In the genomic region with DNA sequence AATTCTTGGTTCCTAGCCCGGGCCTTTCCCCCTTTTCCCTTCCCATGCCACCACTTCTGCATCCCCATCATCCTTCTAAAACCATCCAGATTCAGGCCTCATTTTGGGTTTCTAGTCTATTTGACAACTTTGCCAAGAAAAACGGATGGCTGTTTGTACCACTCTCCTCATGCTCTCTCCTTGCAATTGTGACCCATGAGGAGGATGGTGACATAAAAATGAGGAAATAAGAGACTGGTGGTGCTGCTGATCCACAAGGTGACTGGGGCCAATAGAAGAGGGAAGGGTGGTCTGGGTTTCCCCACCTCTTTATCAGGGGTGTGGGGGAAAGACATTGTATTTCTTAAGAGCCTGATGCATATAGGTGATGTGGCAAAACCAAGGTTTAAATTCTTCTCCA, we compare ENCODE assay signal across 32 cellular contexts. TPM values are rescaled to one million over a fixed set of nuclear protein-coding genes. Genes with fewer than 3 reads are reported as not detected.
DNase-seq lines count a peak whose midpoint lies in the region; ATAC-seq and TF ChIP-seq lines count a peak whose summit lies in the region.
"Had no signal": no experiment of that assay in that cellular context is flagged by ENCODE, and none has a peak within 500 bp of the region (broad histone marks: within the 10 kb centered on the region; RNA-seq: fewer than 3 reads in every experiment).

No MANE protein-coding gene starts in this region.

- TF ChIP-seq EP300 in sigmoid colon (IDR thresholded peaks at IDR 0.05) = no peak

- H3K27ac Mint-ChIP-seq in dendritic cell treated with granulocyte-macrophage colony-stimulating factor and Interleukin-4, amounts not matched to agents 40 ng/mL and 50 ng/mL, for 4 days = peak overlapping the region; percentile 97
- H3K27ac Mint-ChIP-seq: activated CD8-positive, alpha-beta T cell treated with anti-CD3 and anti-CD28 coated beads, Interleukin-2, amount 10 ng/mL, durations not matched to agents 7 days and 5 days; activated naive CD4-positive, alpha-beta T cell treated with anti-CD3 and anti-CD28 coated beads, Interleukin-2, amount 50 U/mL, for 24 hours; activated T-helper 2 cell treated with anti-CD3 and anti-CD28 coated beads, Interferon-gamma antibody, Interleukin-2, Interleukin-4, amounts not matched to agents 10 μg/mL and 5 μg/mL and 100 μg/mL, durations not matched to agents 14 hours and 24 hours and 36 hours; CD8-positive, alpha-beta memory T cell; H9; type B pancreatic cell had no signal

- H3K36me3 ChIP-seq in left ventricle myocardium inferior = no peaks in the 10 kb centered on the region
- no peaks in the 10 kb centered on the region for H3K36me3 ChIP-seq in sigmoid colon
- H3K36me3 ChIP-seq: MG63, ovary, Peyer's patch, stomach had no signal

- H3K27ac ChIP-seq in left ventricle myocardium inferior (replicated peaks) (peak overlapping the region; percentile 42), right cardiac atrium (ENCODE audit: low read length) (no peak overlapping the region), sigmoid colon (peak overlapping the region in 3 of 4 donors; percentile 14 to 55 (median 50))
- H3K27ac ChIP-seq: hepatocyte, KMS-11, ovary had no signal

- no peak for TF ChIP-seq POLR2A in sigmoid colon (IDR thresholded peaks at IDR 0.05)

- ATAC-seq in right cardiac atrium = no peak
- no peak for ATAC-seq in HG03457 (IDR thresholded peaks at IDR 0.05; ENCODE audit: unreplicated experiment)
- ATAC-seq in GM19467 (IDR thresholded peaks at IDR 0.05; ENCODE audit: unreplicated experiment) = no peak
- ATAC-seq in GM21825 (IDR thresholded peaks at IDR 0.05; ENCODE audit: unreplicated experiment) = no peak
- ATAC-seq: activated CD8-positive, alpha-beta T cell treated with anti-CD3 and anti-CD28 coated beads, Interleukin-2, amount 10 ng/mL, durations not matched to agents 7 days and 5 days had no signal

- H3K4me1 Mint-ChIP-seq in dendritic cell treated with granulocyte-macrophage colony-stimulating factor and Interleukin-4, amounts not matched to agents 40 ng/mL and 50 ng/mL, for 4 days (ENCODE audit: low read depth) = peaks cover 62% of the 10 kb centered on the region
- H3K4me1 Mint-ChIP-seq: activated naive CD4-positive, alpha-beta T cell treated with anti-CD3 and anti-CD28 coated beads, Interleukin-2, amount 50 U/mL, for 24 hours; CD8-positive, alpha-beta memory T cell had no signal

- H3K27me3 Mint-ChIP-seq in dendritic cell treated with granulocyte-macrophage colony-stimulating factor and Interleukin-4, amounts not matched to agents 40 ng/mL and 50 ng/mL, for 4 days = no peaks in the 10 kb centered on the region
- H3K27me3 Mint-ChIP-seq: type B pancreatic cell had no signal

- H3K27me3 ChIP-seq in left ventricle myocardium inferior (ENCODE audit: low read depth) (no peaks in the 10 kb centered on the region), right cardiac atrium (ENCODE audit: control insufficient read depth, insufficient read depth) (no peaks in the 10 kb centered on the region), sigmoid colon (no peaks in the 10 kb centered on the region)
- H3K27me3 ChIP-seq: hepatocyte, MG63, ovary, Peyer's patch, stomach had no signal

- peak overlapping the region; percentile 79 for H3K4me3 Mint-ChIP-seq in dendritic cell treated with granulocyte-macrophage colony-stimulating factor and Interleukin-4, amounts not matched to agents 40 ng/mL and 50 ng/mL, for 4 days
- H3K4me3 Mint-ChIP-seq: activated CD8-positive, alpha-beta T cell treated with anti-CD3 and anti-CD28 coated beads, Interleukin-2, amount 10 ng/mL, durations not matched to agents 7 days and 5 days; activated naive CD4-positive, alpha-beta T cell treated with anti-CD3 and anti-CD28 coated beads, Interleukin-2, amount 50 U/mL, for 24 hours; CD8-positive, alpha-beta memory T cell; H9; neural crest cell; type B pancreatic cell had no signal

- H3K9me3 ChIP-seq in left ventricle myocardium inferior (replicated peaks) = no peaks in the 10 kb centered on the region
- H3K9me3 ChIP-seq in right cardiac atrium (ENCODE audit: control insufficient read depth, low read length) = no peaks in the 10 kb centered on the region
- H3K9me3 ChIP-seq in sigmoid colon = no peaks in the 10 kb centered on the region
- H3K9me3 ChIP-seq: MG63, ovary, Peyer's patch, stomach had no signal

- H3K4me1 ChIP-seq in left ventricle myocardium inferior (no peaks in the 10 kb centered on the region), right cardiac atrium (ENCODE audit: control insufficient read depth, insufficient read depth, low read length) (no peaks in the 10 kb centered on the region), sigmoid colon (no peaks in the 10 kb centered on the region)
- H3K4me1 ChIP-seq: Peyer's patch, stomach had no signal

- WGBS in right cardiac atrium = 42% methylated on average over 2 of the region's 2 CpGs
- WGBS in sigmoid colon, 2 donors = 54 to 57% methylated on average over 2 of the region's 2 CpGs

- intact Hi-C loops in left ventricle myocardium inferior (cut with micrococcal nuclease) = no loop called here
- intact Hi-C loops in right cardiac atrium (cut with DNase I) = no loop called here
- intact Hi-C loops in dendritic cell treated with granulocyte-macrophage colony-stimulating factor and Interleukin-4, amounts not matched to agents 40 ng/mL and 50 ng/mL, for 4 days (cut with micrococcal nuclease) = loop anchor here (5.0 kb wide), 1 partner anchor 36 kb away; no protein-coding TSS in a partner anchor
- intact Hi-C loops in sigmoid colon (cut with DNase I) = no loop called here

- no peak for DNase-seq in left ventricle myocardium inferior
- DNase-seq in right cardiac atrium = no peak
- DNase-seq in sigmoid colon = no peak
- no peak for DNase-seq in NCI-H526 (lab: John Stamatoyannopoulos, UW)
- DNase-seq: activated CD4-positive, alpha-beta T cell treated with anti-CD3 and anti-CD28 coated beads for 4 hours; activated CD8-positive, alpha-beta T cell treated with anti-CD3 and anti-CD28 coated beads, Interleukin-2, amount 10 ng/mL, durations not matched to agents 7 days and 5 days; CD8-positive, alpha-beta memory T cell; H9; kidney glomerular epithelial cell; mesendoderm; MG63; NCI-H1436; NCI-H2081; NCI-H526 treated with DMSO at 0.1 percent for 48 hours; NK-92 treated with Interleukin-12 subunit alpha and Interleukin-12 subunit beta, amount 100 ng/mL, for 24 hours; ovary; Peyer's patch; retina; stomach; SW 1271 had no signal

- H3K36me3 Mint-ChIP-seq in dendritic cell treated with granulocyte-macrophage colony-stimulating factor and Interleukin-4, amounts not matched to agents 40 ng/mL and 50 ng/mL, for 4 days (ENCODE audit: low read depth) = peaks cover 59% of the 10 kb centered on the region
- H3K36me3 Mint-ChIP-seq: activated naive CD4-positive, alpha-beta T cell treated with anti-CD3 and anti-CD28 coated beads, Interleukin-2, amount 50 U/mL, for 24 hours; CD8-positive, alpha-beta memory T cell; type B pancreatic cell had no signal

- peak overlapping the region; percentile 37 for H3K4me3 ChIP-seq in left ventricle myocardium inferior
- no peak overlapping the region for H3K4me3 ChIP-seq in right cardiac atrium (ENCODE audit: low read length)
- peak overlapping the region in 3 of 4 donors; percentile 0 to 31 (median 31) for H3K4me3 ChIP-seq in sigmoid colon
- H3K4me3 ChIP-seq: hepatocyte, MG63, ovary had no signal

- peaks cover 10% of the 10 kb centered on the region for H3K9me3 Mint-ChIP-seq in dendritic cell treated with granulocyte-macrophage colony-stimulating factor and Interleukin-4, amounts not matched to agents 40 ng/mL and 50 ng/mL, for 4 days
- H3K9me3 Mint-ChIP-seq: activated naive CD4-positive, alpha-beta T cell treated with anti-CD3 and anti-CD28 coated beads, Interleukin-2, amount 50 U/mL, for 24 hours; activated T-helper 2 cell treated with anti-CD3 and anti-CD28 coated beads, Interferon-gamma antibody, Interleukin-2, Interleukin-4, amounts not matched to agents 10 μg/mL and 5 μg/mL and 100 μg/mL, durations not matched to agents 14 hours and 24 hours and 36 hours; CD8-positive, alpha-beta memory T cell; type B pancreatic cell had no signal

- TF ChIP-seq CTCF in left ventricle myocardium inferior (IDR thresholded peaks at IDR 0.05; ENCODE audit: borderline replicate concordance) = no peak
- TF ChIP-seq CTCF in sigmoid colon (IDR thresholded peaks at IDR 0.05) = no peak

RNA-seq across cellular contexts. Expression of a gene that starts 1.0 kb away (rescaled TPM):
- total RNA-seq in left ventricle myocardium inferior (13.9 TPM), right cardiac atrium (10 to 100 TPM; 12.6 to 21.5 (median 20.1) TPM), sigmoid colon (10 to 100 TPM; 12.7 to 49.9 (median 38.3) TPM)
- polyA plus RNA-seq in right cardiac atrium (5.1 TPM), sigmoid colon (10 to 100 TPM; 10.8 to 43.9 (median 25.0) TPM)
- total RNA-seq: activated CD8-positive, alpha-beta T cell treated with anti-CD3 and anti-CD28 coated beads, Interleukin-2, amount 10 ng/mL, durations not matched to agents 7 days and 5 days; activated T-helper 2 cell treated with anti-CD3 and anti-CD28 coated beads, Interferon-gamma antibody, Interleukin-2, Interleukin-4, amounts not matched to agents 10 μg/mL and 5 μg/mL and 100 μg/mL, durations not matched to agents 14 hours and 24 hours and 36 hours; Daoy; endothelial cell of umbilical vein; H9; neural crest cell had no signal
- polyA plus RNA-seq: CD8-positive, alpha-beta memory T cell had no signal

RNA-seq across cellular contexts. Expression of a gene that starts 38.5 kb away (rescaled TPM):
- total RNA-seq in left ventricle myocardium inferior (0.93 TPM), right cardiac atrium (1 to 10 TPM in 3 of 4 donors, under 1 TPM in 1; 0.85 to 2.5 (median 1.3) TPM), sigmoid colon (10 to 100 TPM in 2 of 4 donors, 1 to 10 TPM in 2; 2.6 to 11.1 (median 8.8) TPM)
- polyA plus RNA-seq in right cardiac atrium (0.27 TPM), sigmoid colon (under 1 TPM in 1 of 3 donors, not detected in 2; 0.48 TPM)
- total RNA-seq: activated CD8-positive, alpha-beta T cell treated with anti-CD3 and anti-CD28 coated beads, Interleukin-2, amount 10 ng/mL, durations not matched to agents 7 days and 5 days; activated T-helper 2 cell treated with anti-CD3 and anti-CD28 coated beads, Interferon-gamma antibody, Interleukin-2, Interleukin-4, amounts not matched to agents 10 μg/mL and 5 μg/mL and 100 μg/mL, durations not matched to agents 14 hours and 24 hours and 36 hours; CD8-positive, alpha-beta memory T cell; Daoy; endothelial cell of umbilical vein; hepatocyte had no signal
- polyA plus RNA-seq: CD8-positive, alpha-beta memory T cell; endothelial cell of umbilical vein; hepatocyte had no signal

RNA-seq across cellular contexts. Expression of a gene that starts 45.6 kb away (rescaled TPM):
- total RNA-seq in left ventricle myocardium inferior = not detected
- total RNA-seq in right cardiac atrium = not detected
- polyA plus RNA-seq in right cardiac atrium = not detected
- 1 to 10 TPM in 1 of 4 donors, not detected in 3; 1.2 TPM for total RNA-seq in sigmoid colon
- polyA plus RNA-seq in sigmoid colon = under 1 TPM in 1 of 3 donors, not detected in 2; 0.23 TPM
- total RNA-seq: activated CD8-positive, alpha-beta T cell treated with anti-CD3 and anti-CD28 coated beads, Interleukin-2, amount 10 ng/mL, durations not matched to agents 7 days and 5 days; activated T-helper 2 cell treated with anti-CD3 and anti-CD28 coated beads, Interferon-gamma antibody, Interleukin-2, Interleukin-4, amounts not matched to agents 10 μg/mL and 5 μg/mL and 100 μg/mL, durations not matched to agents 14 hours and 24 hours and 36 hours; CD8-positive, alpha-beta memory T cell; Daoy; endothelial cell of umbilical vein; H9; hepatocyte; neural crest cell; Peyer's patch; stomach had no signal
- polyA plus RNA-seq: CD8-positive, alpha-beta memory T cell; endothelial cell of umbilical vein; hepatocyte; ovary; stomach had no signal
